ENCODE assay signal across 8 cellular contexts in the genomic region with DNA sequence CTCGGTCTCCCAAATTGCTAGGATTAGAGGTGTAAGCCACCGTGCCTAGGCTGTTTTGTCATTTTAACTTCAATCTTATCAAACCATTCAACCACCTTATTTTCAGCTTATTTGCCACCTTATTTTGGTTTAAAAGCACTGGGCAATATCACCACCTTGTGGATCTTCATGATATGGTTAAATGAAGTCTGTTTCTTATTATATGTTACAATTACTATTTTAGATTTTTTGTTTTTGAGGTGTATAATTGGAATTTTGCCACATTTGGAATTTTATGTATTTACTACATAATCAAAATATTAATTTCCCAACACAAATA. TPM values are rescaled to one million over a fixed set of nuclear protein-coding genes. Genes with fewer than 3 reads are reported as not detected.
DNase-seq lines count a peak whose midpoint lies in the region; ATAC-seq, FAIRE-seq and TF ChIP-seq lines count a peak whose summit lies in the region.

No MANE protein-coding gene starts in this region.

- no peak overlapping the region for H3K4me3 ChIP-seq in Karpas-422 (ENCODE audit: low read length)
- no peak overlapping the region for H3K4me3 ChIP-seq in ascending aorta

- no peaks in the 10 kb centered on the region for H3K36me3 ChIP-seq in Karpas-422 (ENCODE audit: insufficient read depth, low read length)
- no peaks in the 10 kb centered on the region for H3K36me3 ChIP-seq in ascending aorta

- H3K4me2 ChIP-seq in Karpas-422 (ENCODE audit: low read depth, low read length, poor library complexity, severe bottlenecking): no peak overlapping the region

- ATAC-seq in HG02763 (IDR thresholded peaks at IDR 0.05; ENCODE audit: unreplicated experiment) (no peak), HG03354 (IDR thresholded peaks at IDR 0.05; ENCODE audit: poor library complexity, severe bottlenecking, unreplicated experiment) (no peak)

- no peak overlapping the region for H3K9ac ChIP-seq in Karpas-422 (ENCODE audit: low read length)

- no peak overlapping the region for H3K27ac ChIP-seq in Karpas-422 (ENCODE audit: low read length)
- H3K27ac ChIP-seq in ascending aorta: no peak overlapping the region

- DNase-seq in Ammon's horn (ENCODE audit: low spot score) (peak; percentile 13), Karpas-422 (peak; percentile 55), kidney tubule cell (ENCODE audit: low spot score) (peak; percentile 50), ascending aorta (ENCODE audit: low spot score in 2 of 2) (no peak), GM12892 (ENCODE audit: insufficient read length) (no peak)

- no peaks in the 10 kb centered on the region for H3K4me1 ChIP-seq in Karpas-422 (ENCODE audit: low read length)
- no peaks in the 10 kb centered on the region for H3K4me1 ChIP-seq in ascending aorta

- no peak for TF ChIP-seq POLR2A in GM12892 (IDR thresholded peaks at IDR 0.05; ENCODE audit: low read depth, low read length)

- no peaks in the 10 kb centered on the region for H4K20me1 ChIP-seq in Karpas-422 (ENCODE audit: insufficient read depth, low read depth, low read length)

- H2AFZ ChIP-seq in Karpas-422 (ENCODE audit: low read length): no peak overlapping the region

- H3K79me2 ChIP-seq in Karpas-422 (ENCODE audit: low read length): no peaks in the 10 kb centered on the region

- no peaks in the 10 kb centered on the region for H3K27me3 ChIP-seq in Karpas-422 (ENCODE audit: low read length)
- H3K27me3 ChIP-seq in ascending aorta: no peaks in the 10 kb centered on the region

- no peaks in the 10 kb centered on the region for H3K9me2 ChIP-seq in Karpas-422 (replicated peaks; ENCODE audit: insufficient read depth, low read length)

- no peaks in the 10 kb centered on the region for H3K9me3 ChIP-seq in Karpas-422 (ENCODE audit: low read length)
- H3K9me3 ChIP-seq in ascending aorta: no peaks in the 10 kb centered on the region

- FAIRE-seq in TTC549 (lab: Jason Lieb, UNC) (peak; percentile 85), GM12892 (lab: Jason Lieb, UNC) (no peak)

- intact Hi-C loops in ascending aorta (cut with DNase I): no loop called here

- TF ChIP-seq CTCF in ascending aorta (IDR thresholded peaks at IDR 0.05): peak in 1 of 3 experiments; percentile 6

RNA-seq across cellular contexts. Expression of gene SCN9A, which starts 43.8 kb away (rescaled TPM):
- total RNA-seq in Karpas-422 (2014; rRNA removed; shearing (Covaris generic); ENCODE audit: low replicate concordance): not detected in 2 replicates
- 5.5 TPM for total RNA-seq in ascending aorta
- 0.04 TPM for polyA plus RNA-seq in GM12892 (2012; ENCODE audit: missing spikeins)

Comparison
In these comparisons a context has a peak if more than half of its experiments do, and no peak if none do; other contexts are left out.
1. DNase-seq: peak in Ammon's horn (single experiment), Karpas-422 (single experiment) and kidney tubule cell (single experiment); none in ascending aorta (0 of 2) and GM12892 (single experiment).